In the genomic region with DNA sequence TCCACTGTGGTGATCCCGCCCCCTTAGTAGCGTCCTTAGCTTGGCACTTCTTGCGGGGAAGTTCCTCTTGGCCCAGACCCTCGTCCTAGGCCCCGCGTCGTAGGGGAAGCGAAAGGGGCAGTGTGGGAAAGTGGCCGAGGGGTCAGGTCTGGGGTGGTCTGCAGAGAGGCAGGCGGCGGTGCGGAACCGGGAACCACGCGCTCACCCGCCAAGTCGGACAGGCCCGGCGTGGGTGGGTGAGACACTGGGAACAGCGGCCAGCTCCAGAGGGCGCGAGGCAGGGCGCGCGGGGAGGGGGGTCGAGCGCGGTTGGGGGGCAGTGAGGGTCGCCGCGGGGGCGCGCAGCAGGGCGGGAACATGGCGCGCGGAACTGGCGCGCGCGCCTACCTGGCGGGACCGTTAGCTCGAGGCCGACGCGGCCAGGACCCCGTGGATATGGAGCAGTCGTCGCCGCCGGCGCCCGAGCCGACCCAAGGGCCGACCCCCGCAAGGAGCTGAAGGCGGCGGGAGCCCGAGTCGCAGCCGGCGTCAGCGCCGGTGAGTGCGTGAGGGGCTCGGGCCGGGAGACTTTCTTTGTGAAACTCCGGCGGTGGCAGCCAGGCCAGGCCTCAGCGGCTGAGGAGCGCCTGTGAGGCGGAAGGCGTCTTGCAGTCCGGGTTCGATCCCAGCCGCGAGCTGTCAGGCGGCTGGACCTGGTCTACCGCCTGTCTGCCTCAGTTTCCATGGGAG, we compare ENCODE assay signal across 21 cellular contexts.
A peak's percentile ranks its signal among the peaks of the same experiment; 100 is the strongest.
DNase-seq lines count a peak whose midpoint lies in the region; ATAC-seq and TF ChIP-seq lines count a peak whose summit lies in the region.
"Had no signal": no experiment of that assay in that cellular context is flagged by ENCODE, and none has a peak within 500 bp of the region (broad histone marks: within the 10 kb centered on the region; RNA-seq: fewer than 3 reads in every experiment).

No MANE protein-coding gene starts in this region.

- H3K27ac Mint-ChIP-seq in chondrocyte (ENCODE audit: unreplicated experiment), result no peak overlapping the region
- no peak overlapping the region for H3K27ac Mint-ChIP-seq in glutamatergic neuron (ENCODE audit: unreplicated experiment)
- H3K27ac Mint-ChIP-seq: B cell; CD4-positive, alpha-beta T cell; CD8-positive, alpha-beta T cell had no signal

- TF ChIP-seq CTCF in chondrocyte (IDR thresholded peaks at IDR 0.05) (no peak), glutamatergic neuron (IDR thresholded peaks at IDR 0.05; ENCODE audit: partially characterized antibody, unreplicated experiment) (no peak), spleen (IDR thresholded peaks at IDR 0.05 in 8 of 11, conservative IDR thresholded peaks at IDR 0.05 in 3 of 11) (no peak)

- H3K36me3 Mint-ChIP-seq in chondrocyte (ENCODE audit: low read depth), result no peaks in the 10 kb centered on the region
- no peaks in the 10 kb centered on the region for H3K36me3 Mint-ChIP-seq in glutamatergic neuron (ENCODE audit: unreplicated experiment)
- H3K36me3 Mint-ChIP-seq: CD8-positive, alpha-beta T cell had no signal

- DNase-seq in H7 (peak; percentile 17), chondrocyte (ENCODE audit: low spot score) (peak; percentile 94), glutamatergic neuron (no peak), spleen (peak; percentile 66), RPMI8226 (no peak), T-helper 9 cell (no peak)
- no peak for DNase-seq in activated CD4-positive, alpha-beta T cell treated with anti-CD3 and anti-CD28 coated beads, Interleukin-2, amount 50 U/mL, for 4 hours
- DNase-seq: 8988T; ACHN; AML-193; Caco-2; Calu3; CD4-positive, alpha-beta T cell; CD8-positive, alpha-beta T cell; DMS79 treated with DMSO at 0.1 percent for 48 hours; GDM1 had no signal

- no peaks in the 10 kb centered on the region for H3K27me3 Mint-ChIP-seq in chondrocyte (ENCODE audit: low read depth)
- H3K27me3 Mint-ChIP-seq in glutamatergic neuron (ENCODE audit: unreplicated experiment), result peaks cover 3% of the 10 kb centered on the region
- H3K27me3 Mint-ChIP-seq: B cell; CD4-positive, alpha-beta T cell had no signal

- no peaks in the 10 kb centered on the region for H3K4me1 ChIP-seq in spleen
- H3K4me1 ChIP-seq: BLaER1 treated with 17β-estradiol and CSF1 and Interleukin-3, amounts not matched to agents 10 nM and 100 nM; Caco-2 had no signal

- H3K4me3 ChIP-seq in H7 (ENCODE audit: insufficient read depth, low read depth, low read length) (no peak overlapping the region), spleen (no peak overlapping the region)
- H3K4me3 ChIP-seq: BLaER1 treated with 17β-estradiol and CSF1 and Interleukin-3, amounts not matched to agents 10 nM and 100 nM; GM12878 had no signal

- no peaks in the 10 kb centered on the region for H3K36me3 ChIP-seq in H7 (replicated peaks; ENCODE audit: control insufficient read depth, insufficient read depth, low read length)
- H3K36me3 ChIP-seq in spleen, result no peaks in the 10 kb centered on the region
- H3K36me3 ChIP-seq: BLaER1 treated with 17β-estradiol and CSF1 and Interleukin-3, amounts not matched to agents 10 nM and 100 nM had no signal

- H3K4me1 Mint-ChIP-seq in chondrocyte (ENCODE audit: low read depth), result no peaks in the 10 kb centered on the region
- no peaks in the 10 kb centered on the region for H3K4me1 Mint-ChIP-seq in glutamatergic neuron (ENCODE audit: low read depth, unreplicated experiment)
- H3K4me1 Mint-ChIP-seq: B cell had no signal

- H3K27ac ChIP-seq in spleen, result no peak overlapping the region
- H3K27ac ChIP-seq: BLaER1 treated with 17β-estradiol and CSF1 and Interleukin-3, amounts not matched to agents 10 nM and 100 nM; C4-2B had no signal

- WGBS in spleen, 5 donors, result 41 to 72% (median 62%) methylated on average over 65 to 80 of the region's 80 CpGs

- no peak for ATAC-seq in HG02884 (IDR thresholded peaks at IDR 0.05; ENCODE audit: unreplicated experiment)
- ATAC-seq: CD8-positive, alpha-beta T cell; GM12878 had no signal

- no peak for TF ChIP-seq POLR2A in spleen (IDR thresholded peaks at IDR 0.05)

- H3K27me3 ChIP-seq in H7 (ENCODE audit: control insufficient read depth, insufficient read depth, low read length), result no peaks in the 10 kb centered on the region
- H3K27me3 ChIP-seq in spleen (replicated peaks in 1 of 7), result no peaks in the 10 kb centered on the region
- H3K27me3 ChIP-seq: BLaER1 treated with 17β-estradiol and CSF1 and Interleukin-3, amounts not matched to agents 10 nM and 100 nM had no signal

- peaks cover 0 to 24% (median 12%) of the 10 kb centered on the region in 8 donors for H3K9me3 ChIP-seq in spleen
- H3K9me3 ChIP-seq: Caco-2 had no signal

- H3K4me3 Mint-ChIP-seq in chondrocyte (ENCODE audit: unreplicated experiment) (no peak overlapping the region), glutamatergic neuron (ENCODE audit: unreplicated experiment) (peak overlapping the region; percentile 25)
- H3K4me3 Mint-ChIP-seq: B cell; CD4-positive, alpha-beta T cell; CD8-positive, alpha-beta T cell had no signal

- intact Hi-C loops in spleen (cut with DNase I; ENCODE audit: low total_unique reads), result no loop called here

- H3K9me3 Mint-ChIP-seq in chondrocyte (ENCODE audit: low read depth) (peaks cover 6% of the 10 kb centered on the region), glutamatergic neuron (ENCODE audit: unreplicated experiment) (peaks cover 1% of the 10 kb centered on the region)
- H3K9me3 Mint-ChIP-seq: CD4-positive, alpha-beta T cell; CD8-positive, alpha-beta T cell had no signal

Comparison
In these comparisons a context has a peak if more than half of its experiments do, and no peak if none do; other contexts are left out.
1. DNase-seq: peak in H7 (single experiment), chondrocyte (single experiment) and spleen (single experiment); none in glutamatergic neuron (single experiment), RPMI8226 (single experiment), T-helper 9 cell (single experiment) and activated CD4-positive, alpha-beta T cell treated with anti-CD3 and anti-CD28 coated beads, Interleukin-2, amount 50 U/mL, for 4 hours (0 of 2).